ENCODE assay signal across 21 cellular contexts in the genomic region with DNA sequence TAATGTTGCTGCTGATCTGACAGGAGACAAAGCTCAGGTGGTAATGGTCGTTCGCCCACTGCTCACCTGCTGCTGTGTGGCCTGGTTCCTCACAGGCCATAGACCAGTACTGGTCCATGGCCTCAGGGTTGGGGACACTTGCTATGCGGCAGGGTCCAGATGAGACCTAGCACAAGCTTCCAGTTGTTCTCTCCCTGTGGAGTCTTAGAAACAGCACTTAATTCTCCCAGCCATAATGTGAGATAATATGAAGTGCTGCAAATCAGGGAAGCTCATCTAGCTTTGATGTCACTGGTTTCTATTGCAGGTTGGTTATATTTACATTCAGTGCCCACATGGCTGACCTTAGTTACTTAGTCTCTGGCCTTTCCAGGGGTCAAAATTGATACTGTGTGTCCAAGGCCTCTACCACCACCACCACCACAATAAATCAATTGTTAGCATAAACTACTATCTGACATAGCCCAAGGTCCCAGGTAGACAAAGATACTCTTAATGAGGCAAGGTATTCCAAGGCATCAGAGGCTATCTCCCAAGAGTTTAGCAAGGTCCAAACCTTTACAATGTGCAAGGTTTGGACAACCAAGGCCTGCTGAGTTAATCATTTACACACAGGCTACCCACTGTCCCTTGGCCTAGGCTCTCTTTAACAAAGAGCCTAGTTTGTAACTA. TPM values are rescaled to one million over a fixed set of nuclear protein-coding genes. Genes with fewer than 3 reads are reported as not detected.
DNase-seq lines count a peak whose midpoint lies in the region; ATAC-seq, FAIRE-seq and TF ChIP-seq lines count a peak whose summit lies in the region.
"Had no signal": no experiment of that assay in that cellular context is flagged by ENCODE, and none has a peak within 500 bp of the region (broad histone marks: within the 10 kb centered on the region; RNA-seq: fewer than 3 reads in every experiment).

No MANE protein-coding gene starts in this region.

- H3K27me3 ChIP-seq in CD8-positive, alpha-beta T cell (ENCODE audit: insufficient read depth, low read length), result no peaks in the 10 kb centered on the region
- no peaks in the 10 kb centered on the region for H3K27me3 ChIP-seq in KMS-11 (ENCODE audit: insufficient read depth, low read depth)
- H3K27me3 ChIP-seq in GM12878 (replicated peaks in 1 of 2; ENCODE audit: control insufficient read depth in 2 of 2, insufficient read depth in 2 of 2, low read length in 1 of 2), result no peaks in the 10 kb centered on the region
- no peaks in the 10 kb centered on the region for H3K27me3 ChIP-seq in naive thymus-derived CD4-positive, alpha-beta T cell (ENCODE audit: control insufficient read depth in 2 of 2, insufficient read depth in 2 of 2, low read length in 2 of 2)
- H3K27me3 ChIP-seq: MG63, Peyer's patch had no signal

- in situ Hi-C loops in GM12878 (cut with MboI), result loop anchor here (10.0 to 25.0 kb wide), 2 partner anchors 557 to 965 kb away; partner anchors contain the start of gene NUP205

- no peak overlapping the region for H3K4me3 ChIP-seq in CD8-positive, alpha-beta T cell (ENCODE audit: low read depth, low read length)
- H3K4me3 ChIP-seq in KMS-11 (IDR thresholded peaks at IDR 0.05; ENCODE audit: insufficient read depth, low read depth, low read length), result no peak overlapping the region
- H3K4me3 ChIP-seq in GM12878, result no peak overlapping the region
- H3K4me3 ChIP-seq in naive thymus-derived CD4-positive, alpha-beta T cell (ENCODE audit: low read length), result no peak overlapping the region
- H3K4me3 ChIP-seq in mucosa of descending colon, result no peak overlapping the region
- H3K4me3 ChIP-seq: MG63, Peyer's patch had no signal

- SMC1A ChIA-PET in GM12878 (lab: Charles Lee; ENCODE audit: uncharacterized antibody, unreplicated experiment), result interaction anchor here (0.6 to 15.4 kb wide), 11 partner anchors 9 to 172 kb away, joined by 3 to 293 read pairs (median 7); partner anchors contain the start of genes AGBL3, CYREN and TMEM140

- BruUV-seq in GM12878 (replicated peaks; lab: Mats Ljungman, UMichigan), result no TSS peak

- no peak for TF ChIP-seq RAD21 in GM12878 (IDR thresholded peaks at IDR 0.05; ENCODE audit: insufficient read depth, low read depth, low read length)

- intact Hi-C loops in CD8-positive, alpha-beta T cell (cut with DNase I, micrococcal nuclease), result loop anchor here in 1 of 2 experiments (5.0 kb wide), 1 partner anchor 35 kb away; no protein-coding TSS in a partner anchor
- intact Hi-C loops in GM12878 (cut with micrococcal nuclease; ENCODE audit: unreplicated experiment) (loop anchor here (2.0 to 5.0 kb wide), 2 partner anchors 105 to 510 kb away; no protein-coding TSS in a partner anchor), mucosa of descending colon (cut with DNase I, micrococcal nuclease) (no loop called here)
- intact Hi-C loops in naive thymus-derived CD4-positive, alpha-beta T cell (cut with micrococcal nuclease), result no loop called here

- H3K4me1 ChIP-seq in CD8-positive, alpha-beta T cell (ENCODE audit: insufficient read depth, low read length), result peaks cover 65% of the 10 kb centered on the region
- H3K4me1 ChIP-seq in KMS-11 (ENCODE audit: low read depth, poor library complexity, severe bottlenecking), result peaks cover 71% of the 10 kb centered on the region
- H3K4me1 ChIP-seq in GM12878 (ENCODE audit: control insufficient read depth, insufficient read depth, low read length), result peaks cover 42% of the 10 kb centered on the region
- H3K4me1 ChIP-seq in naive thymus-derived CD4-positive, alpha-beta T cell (ENCODE audit: control insufficient read depth in 2 of 2, insufficient read depth in 2 of 2, low read length in 2 of 2), result peaks cover 6 to 45% of the 10 kb centered on the region in 2 donors
- H3K4me1 ChIP-seq in mucosa of descending colon (ENCODE audit: low read depth), result no peaks in the 10 kb centered on the region

- H3K9ac ChIP-seq in KMS-11 (peak overlapping the region; percentile 79; the same call in 1 of the 2 replicates), GM12878 (ENCODE audit: control insufficient read depth, insufficient read depth, low read length) (no peak overlapping the region)

- 96% methylated on average over 3 of the region's 3 CpGs for WGBS in GM12878 (ENCODE audit: insufficient coverage, insufficient replicate concordance, low lambda C conversion rate, missing lambda C conversion rate)

- POLR2A ChIA-PET in CD8-positive, alpha-beta T cell (lab: Charles Lee), result interaction anchor here (0.9 to 2.8 kb wide), 3 partner anchors 9 to 150 kb away, joined by 3 to 22 read pairs (median 10); partner anchors contain the start of genes AGBL3 and TMEM140
- POLR2A ChIA-PET in GM12878 (lab: Charles Lee), result interaction anchor here (0.8 to 3.6 kb wide), 2 partner anchors 150 to 154 kb away, joined by 3 to 38 read pairs; partner anchors contain the start of gene TMEM140
- POLR2A ChIA-PET in naive thymus-derived CD4-positive, alpha-beta T cell (lab: Charles Lee), result interaction anchor here (4.0 kb wide), 1 partner anchor 11 kb away, joined by 26 read pairs; the partner anchor contains the start of gene AGBL3

- no peaks in the 10 kb centered on the region for H4K20me1 ChIP-seq in KMS-11 (ENCODE audit: insufficient read depth)
- H4K20me1 ChIP-seq in GM12878 (ENCODE audit: control insufficient read depth, insufficient read depth), result no peaks in the 10 kb centered on the region

- peak overlapping the region; percentile 74 for H3K4me2 ChIP-seq in KMS-11
- H3K4me2 ChIP-seq in GM12878 (ENCODE audit: control insufficient read depth, insufficient read depth), result peak overlapping the region; percentile 30; the same call in 1 of the 2 replicates

- no peaks in the 10 kb centered on the region for H3K27me3 Mint-ChIP-seq in CD8-positive, alpha-beta T cell (ENCODE audit: low read depth)
- no peaks in the 10 kb centered on the region for H3K27me3 Mint-ChIP-seq in naive thymus-derived CD4-positive, alpha-beta T cell
- H3K27me3 Mint-ChIP-seq in immature natural killer cell (ENCODE audit: low read depth in 3 of 3), result peaks cover 0 to 2% (median 2%) of the 10 kb centered on the region in 3 donors

- H3K36me3 ChIP-seq in CD8-positive, alpha-beta T cell (ENCODE audit: insufficient read depth, low read length), result no peaks in the 10 kb centered on the region
- H3K36me3 ChIP-seq in KMS-11 (ENCODE audit: insufficient read depth), result no peaks in the 10 kb centered on the region
- H3K36me3 ChIP-seq in GM12878 (ENCODE audit: control insufficient read depth in 2 of 2, insufficient read depth in 2 of 2, low read length in 1 of 2), result peaks cover 2 to 7% of the 10 kb centered on the region in 2 experiments; a peak in 2 of 4 replicates
- no peaks in the 10 kb centered on the region for H3K36me3 ChIP-seq in naive thymus-derived CD4-positive, alpha-beta T cell (ENCODE audit: control insufficient read depth in 2 of 3, insufficient read depth in 3 of 3, low read length in 3 of 3)
- H3K36me3 ChIP-seq in mucosa of descending colon (ENCODE audit: low read depth), result no peaks in the 10 kb centered on the region
- H3K36me3 ChIP-seq: MG63, Peyer's patch had no signal

- no peak for ATAC-seq in CD8-positive, alpha-beta T cell
- ATAC-seq in GM12878, result no peak
- no peak for ATAC-seq in naive thymus-derived CD4-positive, alpha-beta T cell
- no peak for ATAC-seq in mucosa of descending colon

- RAD21 ChIA-PET in GM12878 (lab: Charles Lee; ENCODE audit: unreplicated experiment), result interaction anchor here (1.0 to 3.6 kb wide), 4 partner anchors 11 to 179 kb away, joined by 3 to 66 read pairs (median 24); partner anchors contain the start of genes AGBL3 and TMEM140

- TF ChIP-seq POLR2A in GM12878 (IDR thresholded peaks at IDR 0.05; ENCODE audit: low read depth, low read length), result no peak

- H2AFZ ChIP-seq in KMS-11 (ENCODE audit: low read depth) (no peak overlapping the region), GM12878 (ENCODE audit: control insufficient read depth, low read depth, low read length) (no peak overlapping the region)

- FAIRE-seq in GM12878 (lab: Jason Lieb, UNC), result no peak
- FAIRE-seq: A204.1, D721Med, HTR-8/SVneo had no signal

- no peak for TF ChIP-seq EP300 in GM12878 (IDR thresholded peaks at IDR 0.05; ENCODE audit: borderline replicate concordance in 1 of 2, control insufficient read depth in 1 of 2, low read depth in 2 of 2, low read length in 2 of 2)

- peak overlapping the region; percentile 5 for H3K27ac ChIP-seq in CD8-positive, alpha-beta T cell (ENCODE audit: low read depth, low read length)
- peak overlapping the region; percentile 95 for H3K27ac ChIP-seq in KMS-11
- H3K27ac ChIP-seq in GM12878 (ENCODE audit: control insufficient read depth, insufficient read depth), result peak overlapping the region; percentile 99
- H3K27ac ChIP-seq in naive thymus-derived CD4-positive, alpha-beta T cell (ENCODE audit: low read depth, low read length), result peak overlapping the region; percentile 76
- H3K27ac ChIP-seq: C4-2B had no signal

- peaks cover 3% of the 10 kb centered on the region for H3K9me3 Mint-ChIP-seq in CD8-positive, alpha-beta T cell
- H3K9me3 Mint-ChIP-seq in naive thymus-derived CD4-positive, alpha-beta T cell, result peaks cover 0 to 7% (median 0%) of the 10 kb centered on the region in 11 donors
- no peaks in the 10 kb centered on the region for H3K9me3 Mint-ChIP-seq in immature natural killer cell

- CTCF ChIA-PET in CD8-positive, alpha-beta T cell (lab: Charles Lee), result interaction anchor here (2.3 to 2.6 kb wide), 2 partner anchors 11 to 172 kb away, joined by 11 to 18 read pairs; partner anchors contain the start of genes AGBL3 and CYREN
- CTCF ChIA-PET in GM12878 (lab: Yijun Ruan, JAX), result interaction anchor here (0.6 to 3.0 kb wide), 6 partner anchors 10 to 163 kb away, joined by 3 to 33 read pairs (median 6); partner anchors contain the start of genes AGBL3 and TMEM140
- CTCF ChIA-PET in naive thymus-derived CD4-positive, alpha-beta T cell (lab: Charles Lee), result interaction anchor here (0.6 to 0.9 kb wide), 3 partner anchors 9 to 176 kb away, joined by 3 to 5 read pairs (median 4); partner anchors contain the start of gene AGBL3

- DNase-seq in CD8-positive, alpha-beta T cell, result no peak
- DNase-seq in GM12878 (ENCODE audit: low read depth, low spot score) (no peak), mucosa of descending colon (no peak), NCI-H1436 (lab: John Stamatoyannopoulos, UW) (no peak), immature natural killer cell (no peak)
- no peak for DNase-seq in naive thymus-derived CD4-positive, alpha-beta T cell
- DNase-seq: DMS53; GDM1; MG63; NCI-H1048; NCI-H1417 treated with DMSO at 0.1 percent for 48 hours; NCI-H1930; NCI-H2227 treated with DMSO at 0.1 percent for 48 hours; NCI-H510A; NK-92 treated with Interleukin-12 subunit alpha and Interleukin-12 subunit beta, amount 100 ng/mL, for 24 hours; Peyer's patch had no signal

- H3K27ac Mint-ChIP-seq in CD8-positive, alpha-beta T cell, result peak overlapping the region; percentile 98
- H3K27ac Mint-ChIP-seq in naive thymus-derived CD4-positive, alpha-beta T cell, result peak overlapping the region in 8 of 9 donors; percentile 5 to 96 (median 80)
- no peak overlapping the region for H3K27ac Mint-ChIP-seq in immature natural killer cell

- no peaks in the 10 kb centered on the region for H3K9me3 ChIP-seq in CD8-positive, alpha-beta T cell (ENCODE audit: low read length)
- peaks cover 4% of the 10 kb centered on the region; the same call in 2 of the 3 replicates for H3K9me3 ChIP-seq in GM12878 (replicated peaks; ENCODE audit: control insufficient read depth, insufficient read depth, low read length)
- H3K9me3 ChIP-seq in naive thymus-derived CD4-positive, alpha-beta T cell (ENCODE audit: control insufficient read depth in 2 of 3, low read length in 3 of 3), result no peaks in the 10 kb centered on the region
- H3K9me3 ChIP-seq in mucosa of descending colon, result no peaks in the 10 kb centered on the region
- H3K9me3 ChIP-seq: MG63, Peyer's patch had no signal

- no peak for TF ChIP-seq CTCF in CD8-positive, alpha-beta T cell (IDR thresholded peaks at IDR 0.05)
- no peak for TF ChIP-seq CTCF in KMS-11 (conservative IDR thresholded peaks at IDR 0.05; ENCODE audit: low read depth, low read length)
- TF ChIP-seq CTCF in GM12878 (IDR thresholded peaks at IDR 0.05 in 2 of 3, conservative IDR thresholded peaks at IDR 0.05 in 1 of 3; ENCODE audit: control insufficient read depth in 2 of 3, extremely low read depth in 1 of 3, insufficient read depth in 1 of 3, low read depth in 3 of 3, low read length in 3 of 3), result no peak
- no peak for TF ChIP-seq CTCF in mucosa of descending colon (IDR thresholded peaks at IDR 0.05)

- no peak overlapping the region for H3K4me3 Mint-ChIP-seq in CD8-positive, alpha-beta T cell
- peak overlapping the region in 1 of 10 donors; percentile 62 for H3K4me3 Mint-ChIP-seq in naive thymus-derived CD4-positive, alpha-beta T cell
- no peak overlapping the region for H3K4me3 Mint-ChIP-seq in immature natural killer cell

- H3K4me1 Mint-ChIP-seq in CD8-positive, alpha-beta T cell (ENCODE audit: low read depth), result peaks cover 62% of the 10 kb centered on the region
- peaks cover 9 to 60% (median 55%) of the 10 kb centered on the region in 7 donors for H3K4me1 Mint-ChIP-seq in naive thymus-derived CD4-positive, alpha-beta T cell
- H3K4me1 Mint-ChIP-seq in immature natural killer cell, result no peaks in the 10 kb centered on the region

- H3K79me2 ChIP-seq in KMS-11 (ENCODE audit: insufficient read depth, low read depth) (peaks cover 14% of the 10 kb centered on the region; the same call in 1 of the 2 replicates), GM12878 (ENCODE audit: control insufficient read depth, insufficient read depth, low read length) (peaks cover 8% of the 10 kb centered on the region)

- peaks cover 13% of the 10 kb centered on the region for H3K36me3 Mint-ChIP-seq in CD8-positive, alpha-beta T cell
- H3K36me3 Mint-ChIP-seq in naive thymus-derived CD4-positive, alpha-beta T cell, result peaks cover 0 to 47% (median 16%) of the 10 kb centered on the region in 5 donors
- peaks cover 8 to 39% (median 8%) of the 10 kb centered on the region in 3 donors for H3K36me3 Mint-ChIP-seq in immature natural killer cell

RNA-seq across cellular contexts. Expression of gene AGBL3, which starts 11.0 kb away (rescaled TPM):
- 1 to 10 TPM; 2.7 to 2.8 TPM for total RNA-seq in CD8-positive, alpha-beta T cell
- total RNA-seq in GM12878 (2013; cell fraction: nucleolus; rRNA removed), result 52.9 and 65.3 TPM in 2 replicates
- total RNA-seq in GM12878 (2014; rRNA removed) (3.2 and 3.5 TPM in 2 replicates), GM12878 (2014; rRNA removed; fragmentation: Illumina TruSeq; extraction: Trizol) (2.9 and 3.8 TPM in 2 replicates), GM12878 (2021) (2.3 and 4.2 TPM in 2 replicates), mucosa of descending colon (1 to 10 TPM; 1.6 to 2.5 (median 1.9) TPM)
- 1.1 TPM for polyA plus RNA-seq in GM12878 (2011; ENCODE audit: low read depth)
- polyA plus RNA-seq in GM12878 (2011; rRNA removed) (12.4 and 24.0 TPM in 2 replicates), GM12878 (2014; fragmentation: Illumina TruSeq; extraction: Trizol) (3.7 TPM in 2 replicates), GM12878 (2014; fragmentation: Nextera tagmentation; extraction: Ambion mirVana) (1 to 10 TPM in 1 of 2 experiments, under 1 TPM in 1; 0.82 to 1.4 TPM), GM12878 (2014; rRNA removed) (1.8 and 2.4 TPM in 2 replicates), GM12878 (2016; fragmentation: Nextera tagmentation; extraction: Ambion mirVana) (1 to 10 TPM; 7.4 to 8.3 TPM), immature natural killer cell (1 to 10 TPM in 1 of 3 donors, under 1 TPM in 1, not detected in 1; 0.43 to 1.2 TPM)
- 3.3 and 4.4 TPM in 2 replicates for polyA plus RNA-seq in GM12878 (2011; cell fraction: cytosol; rRNA removed)
- polyA plus RNA-seq in GM12878 (2011; cell fraction: nucleus; rRNA removed), result 8.8 and 9.8 TPM in 2 replicates
- polyA plus RNA-seq in GM12878 (2012), result 2.6 and 2.8 TPM in 2 replicates
- polyA minus RNA-seq in GM12878 (2011; rRNA and poly(A)+ RNA removed), result 6.6 and 7.2 TPM in 2 replicates
- 0.52 and 0.80 TPM in 2 replicates for polyA minus RNA-seq in GM12878 (2011; cell fraction: cytosol; rRNA and poly(A)+ RNA removed)
- polyA minus RNA-seq in GM12878 (2011; cell fraction: nucleus; rRNA and poly(A)+ RNA removed), result 12.5 and 22.0 TPM in 2 replicates
- 1 to 10 TPM; 2.1 to 6.6 (median 3.8) TPM for total RNA-seq in naive thymus-derived CD4-positive, alpha-beta T cell
- under 1 TPM; 0.51 to 0.54 TPM for polyA plus RNA-seq in naive thymus-derived CD4-positive, alpha-beta T cell

Comparison
In these comparisons a context has a peak if more than half of its experiments do, and no peak if none do; other contexts are left out.
1. H3K27ac ChIP-seq: peak in every context shown above with its lines; median percentile 99 in GM12878; 95 in KMS-11; 76 in naive thymus-derived CD4-positive, alpha-beta T cell; 5 in CD8-positive, alpha-beta T cell.
2. H3K27ac Mint-ChIP-seq: peak in CD8-positive, alpha-beta T cell (single experiment) and naive thymus-derived CD4-positive, alpha-beta T cell (8 of 9); none in immature natural killer cell (0 of 6).